In genomic region chr1:234727018-234727757, GRCh38 we compare ENCODE assay signal across 8 cellular contexts.
DNase-seq lines count a peak whose midpoint lies in the region; TF ChIP-seq lines count a peak whose summit lies in the region.

No MANE protein-coding gene starts in this region.

- no peak overlapping the region for H3K9ac ChIP-seq in endodermal cell (ENCODE audit: extremely low read depth, low read length, poor library complexity, severe bottlenecking)
- H3K9ac ChIP-seq in skeletal muscle tissue (ENCODE audit: low read depth in 1 of 3, low read length in 3 of 3) = peak overlapping the region in 2 of 3 donors; percentile 87 to 88

- CTCF ChIA-PET in activated naive CD4-positive, alpha-beta T cell treated with anti-CD3 and anti-CD28 coated beads, Interleukin-2, amount 10 ng/mL, durations not matched to agents 7 days and 5 days (lab: Charles Lee) = interaction anchor here (1.0 to 3.5 kb wide), 7 partner anchors 41 to 253 kb away, joined by 3 to 9 read pairs (median 6); no protein-coding TSS in a partner anchor

- H3K27ac ChIP-seq in endodermal cell (ENCODE audit: low read depth, low read length) = peak overlapping the region; percentile 67
- H3K27ac ChIP-seq in skeletal muscle tissue (ENCODE audit: low read depth, low read length) = peak overlapping the region; percentile 97

- peak overlapping the region; percentile 96 for H3K27ac Mint-ChIP-seq in activated naive CD4-positive, alpha-beta T cell treated with anti-CD3 and anti-CD28 coated beads, Interleukin-2, amount 10 ng/mL, durations not matched to agents 7 days and 5 days
- H3K27ac Mint-ChIP-seq in endodermal cell = peak overlapping the region; percentile 75

- H3K4me1 ChIP-seq in endodermal cell (ENCODE audit: control insufficient read depth, insufficient read depth, low read length) = peaks cover 43% of the 10 kb centered on the region
- peaks cover 52 to 67% (median 54%) of the 10 kb centered on the region in 3 donors for H3K4me1 ChIP-seq in skeletal muscle tissue (ENCODE audit: control insufficient read depth in 3 of 3, insufficient read depth in 3 of 3, low read length in 3 of 3)

- H3K27me3 ChIP-seq in endodermal cell (ENCODE audit: control insufficient read depth, insufficient read depth, low read length, poor library complexity, severe bottlenecking) = no peaks in the 10 kb centered on the region
- H3K27me3 ChIP-seq in skeletal muscle tissue (ENCODE audit: control insufficient read depth in 3 of 3, insufficient read depth in 3 of 3, low read length in 3 of 3) = no peaks in the 10 kb centered on the region

- H3K4me3 Mint-ChIP-seq in activated naive CD4-positive, alpha-beta T cell treated with anti-CD3 and anti-CD28 coated beads, Interleukin-2, amount 10 ng/mL, durations not matched to agents 7 days and 5 days = peak overlapping the region; percentile 10
- H3K4me3 Mint-ChIP-seq in endodermal cell = no peak overlapping the region

- DNase-seq in activated naive CD4-positive, alpha-beta T cell treated with anti-CD3 and anti-CD28 coated beads, Interleukin-2, amount 10 ng/mL, durations not matched to agents 7 days and 5 days = no peak
- no peak for DNase-seq in activated naive CD4-positive, alpha-beta T cell treated with anti-CD3 and anti-CD28 coated beads, Interleukin-2, amount 50 U/mL, for 16 hours
- peak; percentile 44 for DNase-seq in NOMO-1 treated with dmso at 0.1 percent for 144 hours (lab: John Stamatoyannopoulos, UW; ENCODE audit: unreplicated experiment)
- DNase-seq in endodermal cell = no peak
- DNase-seq in middle frontal gyrus (ENCODE audit: extremely low spot score, low spot score) = no peak
- DNase-seq in AG08396 (ENCODE audit: low spot score) = no peak
- no peak for DNase-seq in activated CD8-positive, alpha-beta memory T cell treated with anti-CD3 and anti-CD28 coated beads, Interleukin-2, amount 50 U/mL, for 4 hours

- TF ChIP-seq CTCF in endodermal cell (conservative IDR thresholded peaks at IDR 0.05) = no peak

- no peaks in the 10 kb centered on the region for H3K9me3 Mint-ChIP-seq in activated naive CD4-positive, alpha-beta T cell treated with anti-CD3 and anti-CD28 coated beads, Interleukin-2, amount 10 ng/mL, durations not matched to agents 7 days and 5 days
- no peaks in the 10 kb centered on the region for H3K9me3 Mint-ChIP-seq in endodermal cell

- peaks cover 6% of the 10 kb centered on the region for H3K36me3 Mint-ChIP-seq in activated naive CD4-positive, alpha-beta T cell treated with anti-CD3 and anti-CD28 coated beads, Interleukin-2, amount 10 ng/mL, durations not matched to agents 7 days and 5 days
- no peaks in the 10 kb centered on the region for H3K36me3 Mint-ChIP-seq in endodermal cell (ENCODE audit: low read depth)

- H3K9me3 ChIP-seq in endodermal cell (ENCODE audit: control insufficient read depth, low read length) = no peaks in the 10 kb centered on the region
- no peaks in the 10 kb centered on the region for H3K9me3 ChIP-seq in skeletal muscle tissue (ENCODE audit: control insufficient read depth in 3 of 3, low read length in 3 of 3)

- H3K36me3 ChIP-seq in endodermal cell (ENCODE audit: control insufficient read depth, insufficient read depth, low read length) (no peaks in the 10 kb centered on the region), skeletal muscle tissue (ENCODE audit: control insufficient read depth in 3 of 3, insufficient read depth in 3 of 3, low read length in 3 of 3) (no peaks in the 10 kb centered on the region)

- peaks cover 98% of the 10 kb centered on the region for H3K4me1 Mint-ChIP-seq in activated naive CD4-positive, alpha-beta T cell treated with anti-CD3 and anti-CD28 coated beads, Interleukin-2, amount 10 ng/mL, durations not matched to agents 7 days and 5 days
- peaks cover 52% of the 10 kb centered on the region for H3K4me1 Mint-ChIP-seq in endodermal cell

- H3K4me3 ChIP-seq in endodermal cell (ENCODE audit: low read length) (no peak overlapping the region), skeletal muscle tissue (ENCODE audit: low read length in 3 of 3) (peak overlapping the region in 1 of 3 donors; percentile 8)

- peaks cover 3% of the 10 kb centered on the region for H3K27me3 Mint-ChIP-seq in activated naive CD4-positive, alpha-beta T cell treated with anti-CD3 and anti-CD28 coated beads, Interleukin-2, amount 10 ng/mL, durations not matched to agents 7 days and 5 days
- H3K27me3 Mint-ChIP-seq in endodermal cell (ENCODE audit: insufficient read depth) = no peaks in the 10 kb centered on the region

- 86 to 100% methylated on average over 2 to 7 of the region's 7 CpGs for WGBS in endodermal cell (ENCODE audit: insufficient coverage in 1 of 2, insufficient read length in 1 of 2), 2 experiments
